In the genomic region with DNA sequence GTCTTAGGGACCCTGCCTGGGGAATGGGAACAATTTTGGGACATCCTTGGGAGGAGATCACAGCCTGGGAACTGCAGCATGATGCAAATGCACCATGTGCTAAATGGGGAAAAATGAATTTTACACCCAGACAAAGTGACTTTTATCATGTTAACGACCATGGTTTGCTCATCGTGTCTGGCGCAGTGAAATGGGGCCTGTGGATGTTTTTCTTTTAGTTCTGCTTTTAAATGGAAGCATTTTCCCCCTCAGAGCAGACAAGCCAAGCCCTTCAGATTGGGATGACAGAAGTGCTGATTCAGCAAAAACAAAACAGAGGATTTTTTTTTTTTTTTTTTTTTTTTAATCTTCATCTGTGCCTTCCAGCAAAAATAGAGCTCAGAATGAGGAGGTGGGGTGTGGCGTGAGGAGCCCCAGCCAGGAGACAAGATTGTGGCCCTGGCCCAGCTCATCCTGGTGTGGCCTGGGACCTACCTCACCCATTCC, we compare ENCODE assay signal across 25 cellular contexts. TPM values are rescaled to one million over a fixed set of nuclear protein-coding genes. Genes with fewer than 3 reads are reported as not detected.
A peak's percentile ranks its signal among the peaks of the same experiment; 100 is the strongest.
DNase-seq lines count a peak whose midpoint lies in the region; ATAC-seq, FAIRE-seq and TF ChIP-seq lines count a peak whose summit lies in the region.
"Had no signal": no experiment of that assay in that cellular context is flagged by ENCODE, and none has a peak within 500 bp of the region (broad histone marks: within the 10 kb centered on the region; RNA-seq: fewer than 3 reads in every experiment).

No MANE protein-coding gene starts in this region.

- CTCF ChIA-PET in K562 (lab: Yijun Ruan, JAX; ENCODE audit: low intra/inter-chr PET ratio), result interaction anchor here (1.1 to 1.4 kb wide), 2 partner anchors 25 to 99 kb away, joined by 3 read pairs; no protein-coding TSS in a partner anchor
- CTCF ChIA-PET in Caco-2 (lab: Charles Lee), result interaction anchor here (0.9 kb wide), 1 partner anchor 24 kb away, joined by 10 read pairs; no protein-coding TSS in a partner anchor

- intact Hi-C loops in K562 (cut with micrococcal nuclease), result no loop called here
- intact Hi-C loops in Caco-2 (cut with micrococcal nuclease; ENCODE audit: unreplicated experiment), result loop anchor here (2.0 kb wide), 1 partner anchor 33 kb away; no protein-coding TSS in a partner anchor

- no peaks in the 10 kb centered on the region for H3K9me3 ChIP-seq in BLaER1 treated with 17β-estradiol and CSF1 and Interleukin-3, amounts not matched to agents 10 nM and 100 nM (replicated peaks in 1 of 11)
- H3K9me3 ChIP-seq in K562 (replicated peaks; ENCODE audit: control insufficient read depth, insufficient read depth, low read depth, low read length) (no peaks in the 10 kb centered on the region), neural progenitor cell (ENCODE audit: low read depth) (no peaks in the 10 kb centered on the region), Caco-2 (no peaks in the 10 kb centered on the region), smooth muscle cell (replicated peaks; ENCODE audit: low read depth) (no peaks in the 10 kb centered on the region)
- H3K9me3 ChIP-seq: SJSA1 had no signal

- peaks cover 47% of the 10 kb centered on the region for H3K4me1 Mint-ChIP-seq in neural progenitor cell
- H3K4me1 Mint-ChIP-seq in Caco-2 (ENCODE audit: low read depth, unreplicated experiment), result no peaks in the 10 kb centered on the region

- TF ChIP-seq RAD21 in K562 (CRISPR knock-in tag; conservative IDR thresholded peaks at IDR 0.05 in 1 of 2, IDR thresholded peaks at IDR 0.05 in 1 of 2), result no peak

- BruUV-seq in K562 (replicated peaks; lab: Mats Ljungman, UMichigan) (no TSS peak), Caco-2 (replicated peaks; lab: Mats Ljungman, UMichigan) (no TSS peak)

- 12% methylated on average over 4 of the region's 4 CpGs for WGBS in K562 (ENCODE audit: insufficient coverage, low coverage, missing lambda C conversion rate)
- WGBS in smooth muscle cell (ENCODE audit: low lambda C conversion rate), result 72% methylated on average over 4 of the region's 4 CpGs

- H3K27me3 ChIP-seq in BLaER1 treated with 17β-estradiol and CSF1 and Interleukin-3, amounts not matched to agents 10 nM and 100 nM, result no peaks in the 10 kb centered on the region
- peaks cover 0 to 20% of the 10 kb centered on the region in 2 experiments; a peak in 2 of 5 replicates for H3K27me3 ChIP-seq in K562 (ENCODE audit: control insufficient read depth in 2 of 2, insufficient read depth in 2 of 2, low read length in 2 of 2)
- no peaks in the 10 kb centered on the region for H3K27me3 ChIP-seq in neural progenitor cell
- H3K27me3 ChIP-seq in Caco-2 (replicated peaks; ENCODE audit: control insufficient read depth, insufficient read depth, low read length), result no peaks in the 10 kb centered on the region; the same call in none of the 2 replicates
- H3K27me3 ChIP-seq in smooth muscle cell (ENCODE audit: low read depth), result no peaks in the 10 kb centered on the region

- TF ChIP-seq POLR2A in K562 (conservative IDR thresholded peaks at IDR 0.05), result no peak

- H3K9me1 ChIP-seq in K562 (ENCODE audit: control insufficient read depth, insufficient read depth, low read length), result no peaks in the 10 kb centered on the region

- no peak for ATAC-seq in K562
- ATAC-seq: HCT116 had no signal

- DNase-seq in NCI-H2171 treated with DMSO at 0.1 percent for 48 hours (lab: John Stamatoyannopoulos, UW) (peak; percentile 12), NCI-H2171 (lab: John Stamatoyannopoulos, UW) (no peak), K562 (ENCODE audit: extremely low read depth in 1 of 4, low spot score in 3 of 4) (no peak), neural progenitor cell (ENCODE audit: low spot score) (no peak), Caco-2 (no peak), smooth muscle cell (lab: John Stamatoyannopoulos, UW; ENCODE audit: unreplicated experiment) (no peak)
- DNase-seq: ACHN; CD4-positive, alpha-beta T cell; DMS53; GM23248; Karpas-422; NCI-H1105; NCI-H1436 treated with DMSO at 0.1 percent for 48 hours; NCI-H187 treated with DMSO at 0.1 percent for 48 hours; NCI-H2107; NCI-H526; NCI-H82; NK-92 treated with Interleukin-12 subunit alpha and Interleukin-12 subunit beta, amount 100 ng/mL, for 24 hours; Right ventricle myocardium superior; RPMI8226 had no signal

- H3K9ac ChIP-seq in BLaER1 treated with 17β-estradiol and CSF1 and Interleukin-3, amounts not matched to agents 10 nM and 100 nM, result no peak overlapping the region; a peak in 1 of 22 replicates
- H3K9ac ChIP-seq in K562 (ENCODE audit: insufficient read depth in 1 of 2, low read depth in 2 of 2, low read length in 2 of 2) (no peak overlapping the region), neural progenitor cell (no peak overlapping the region), smooth muscle cell (ENCODE audit: low read depth) (no peak overlapping the region)
- H3K9ac ChIP-seq: GM23248 had no signal

- peak overlapping the region in 9 of 11 experiments; percentile 87 to 98 (median 95); a peak in 18 of 22 replicates for H3K4me2 ChIP-seq in BLaER1 treated with 17β-estradiol and CSF1 and Interleukin-3, amounts not matched to agents 10 nM and 100 nM
- H3K4me2 ChIP-seq in K562 (ENCODE audit: insufficient read depth, low read length) (no peak overlapping the region), neural progenitor cell (peak overlapping the region; percentile 70), smooth muscle cell (no peak overlapping the region)

- no peak for TF ChIP-seq EP300 in K562 (IDR thresholded peaks at IDR 0.05; ENCODE audit: low read length)

- H3K27ac ChIP-seq in BLaER1 treated with 17β-estradiol and CSF1 and Interleukin-3, amounts not matched to agents 10 nM and 100 nM, result peak overlapping the region in 1 of 11 experiments; percentile 72; a peak in 1 of 22 replicates
- H3K27ac ChIP-seq in K562 (ENCODE audit: extremely low read depth, low read depth, low read length) (no peak overlapping the region), neural progenitor cell (no peak overlapping the region), smooth muscle cell (ENCODE audit: low read depth) (no peak overlapping the region)
- H3K27ac ChIP-seq: 22Rv1, GM23248, SJSA1 had no signal

- H3K36me3 ChIP-seq in BLaER1 treated with 17β-estradiol and CSF1 and Interleukin-3, amounts not matched to agents 10 nM and 100 nM, result no peaks in the 10 kb centered on the region
- H3K36me3 ChIP-seq in K562 (ENCODE audit: control insufficient read depth, insufficient read depth, low read length) (no peaks in the 10 kb centered on the region), neural progenitor cell (no peaks in the 10 kb centered on the region), Caco-2 (ENCODE audit: control insufficient read depth, insufficient read depth, low read length) (no peaks in the 10 kb centered on the region), smooth muscle cell (ENCODE audit: low read depth) (no peaks in the 10 kb centered on the region)
- H3K36me3 ChIP-seq: SJSA1 had no signal

- H3F3A ChIP-seq in neural progenitor cell (ENCODE audit: low read depth) (peaks cover 39% of the 10 kb centered on the region), smooth muscle cell (ENCODE audit: low read depth) (no peaks in the 10 kb centered on the region)

- no peaks in the 10 kb centered on the region for H3K79me2 ChIP-seq in K562 (ENCODE audit: control insufficient read depth, insufficient read depth, low read length)
- H3K79me2 ChIP-seq in neural progenitor cell (ENCODE audit: low read depth), result no peaks in the 10 kb centered on the region
- H3K79me2 ChIP-seq in smooth muscle cell (ENCODE audit: low read depth), result no peaks in the 10 kb centered on the region

- POLR2A ChIA-PET in K562 (lab: Yijun Ruan, JAX), result interaction anchor here (0.6 kb wide), 3 partner anchors 12 to 110 kb away, joined by 3 to 4 read pairs (median 4); no protein-coding TSS in a partner anchor
- POLR2A ChIA-PET in Caco-2 (lab: Charles Lee), result interaction anchor here (0.6 kb wide), 2 partner anchors 81 to 168 kb away, joined by 5 to 6 read pairs; no protein-coding TSS in a partner anchor

- H3K27me3 Mint-ChIP-seq in neural progenitor cell (ENCODE audit: insufficient read depth, low read depth), result peaks cover 14% of the 10 kb centered on the region
- H3K27me3 Mint-ChIP-seq in Caco-2 (ENCODE audit: insufficient read depth, unreplicated experiment), result peaks cover 11% of the 10 kb centered on the region
- H3K27me3 Mint-ChIP-seq: CD4-positive, alpha-beta T cell had no signal

- in situ Hi-C loops in K562 (cut with MboI), result no loop called here

- peaks cover 0 to 6% (median 0%) of the 10 kb centered on the region in 11 experiments; a peak in 2 of 22 replicates for H4K20me1 ChIP-seq in BLaER1 treated with 17β-estradiol and CSF1 and Interleukin-3, amounts not matched to agents 10 nM and 100 nM
- H4K20me1 ChIP-seq in K562 (replicated peaks; ENCODE audit: control insufficient read depth, insufficient read depth, low read length) (no peaks in the 10 kb centered on the region), neural progenitor cell (ENCODE audit: low read depth) (peaks cover 3% of the 10 kb centered on the region), smooth muscle cell (ENCODE audit: low read depth) (no peaks in the 10 kb centered on the region)

- TF ChIP-seq CTCF in K562 (IDR thresholded peaks at IDR 0.05 in 2 of 3, conservative IDR thresholded peaks at IDR 0.05 in 1 of 3; ENCODE audit: insufficient read depth in 2 of 3, low read depth in 1 of 3, low read length in 3 of 3) (no peak), neural progenitor cell (IDR thresholded peaks at IDR 0.05) (no peak), Caco-2 (IDR thresholded peaks at IDR 0.05; ENCODE audit: insufficient read depth in 1 of 2, low read depth in 1 of 2, low read length in 1 of 2, severe bottlenecking in 1 of 2, unreplicated experiment in 1 of 2) (no peak), smooth muscle cell (IDR thresholded peaks at IDR 0.05; ENCODE audit: borderline replicate concordance, insufficient read depth, poor library complexity, severe bottlenecking) (no peak)

- FAIRE-seq in K562 (lab: Jason Lieb, UNC), result no peak

- H3K36me3 Mint-ChIP-seq in neural progenitor cell, result no peaks in the 10 kb centered on the region
- no peaks in the 10 kb centered on the region for H3K36me3 Mint-ChIP-seq in Caco-2 (ENCODE audit: insufficient read depth, unreplicated experiment)

- H3K4me1 ChIP-seq in BLaER1 treated with 17β-estradiol and CSF1 and Interleukin-3, amounts not matched to agents 10 nM and 100 nM, result peaks cover 47 to 100% (median 95%) of the 10 kb centered on the region in 10 experiments
- H3K4me1 ChIP-seq in K562 (replicated peaks in 1 of 2; ENCODE audit: control insufficient read depth in 2 of 2, insufficient read depth in 2 of 2, low read length in 2 of 2) (peaks cover 0 to 12% of the 10 kb centered on the region in 2 experiments; a peak in 3 of 5 replicates), neural progenitor cell (peaks cover 49% of the 10 kb centered on the region), Caco-2 (0 out of 2 replicates have a peak, but pooled peaks cover 11% of the 10 kb centered on the region), smooth muscle cell (ENCODE audit: low read depth) (peaks cover 25% of the 10 kb centered on the region)
- H3K4me1 ChIP-seq: SJSA1 had no signal

- H2AFZ ChIP-seq in K562 (ENCODE audit: low read depth, low read length) (no peak overlapping the region), neural progenitor cell (replicated peaks) (no peak overlapping the region), smooth muscle cell (ENCODE audit: low read depth) (no peak overlapping the region)
- H2AFZ ChIP-seq: GM23248 had no signal

- H3K27ac Mint-ChIP-seq in neural progenitor cell, result no peak overlapping the region
- H3K27ac Mint-ChIP-seq in Caco-2 (ENCODE audit: unreplicated experiment), result no peak overlapping the region
- H3K27ac Mint-ChIP-seq: CD4-positive, alpha-beta T cell had no signal

- H3K9me3 Mint-ChIP-seq in neural progenitor cell (no peaks in the 10 kb centered on the region), Caco-2 (ENCODE audit: unreplicated experiment) (no peaks in the 10 kb centered on the region)
- H3K9me3 Mint-ChIP-seq: CD4-positive, alpha-beta T cell had no signal

- H3K4me3 Mint-ChIP-seq in neural progenitor cell (no peak overlapping the region), Caco-2 (ENCODE audit: unreplicated experiment) (no peak overlapping the region)
- H3K4me3 Mint-ChIP-seq: CD4-positive, alpha-beta T cell had no signal

- H3K4me3 ChIP-seq in BLaER1 treated with 17β-estradiol and CSF1 and Interleukin-3, amounts not matched to agents 10 nM and 100 nM, result no peak overlapping the region
- H3K4me3 ChIP-seq in K562, result no peak overlapping the region
- H3K4me3 ChIP-seq in neural progenitor cell, result no peak overlapping the region
- H3K4me3 ChIP-seq in Caco-2 (ENCODE audit: low read depth, low read length), result no peak overlapping the region
- H3K4me3 ChIP-seq in smooth muscle cell, result no peak overlapping the region
- H3K4me3 ChIP-seq: GM23248, SJSA1 had no signal

RNA-seq across cellular contexts. Expression of gene CACNA2D2, which starts 14.3 kb away (rescaled TPM):
- 0.76 and 1.4 TPM in 2 replicates for total RNA-seq in K562 (2011; cell fraction: chromatin; rRNA removed; ENCODE audit: low replicate concordance)
- 0.53 and 0.67 TPM in 2 replicates for total RNA-seq in K562 (2011; cell fraction: nucleolus; rRNA removed)
- total RNA-seq in K562 (2011; cell fraction: nucleoplasm; rRNA removed), result 0.66 and 1.4 TPM in 2 replicates
- 0.36 TPM in 1 of 2 replicates, not detected in the other for total RNA-seq in K562 (2014; rRNA removed)
- 0.15 TPM in 1 of 2 replicates, not detected in the other for total RNA-seq in K562 (2014; rRNA removed; fragmentation: Illumina TruSeq; extraction: Trizol)
- total RNA-seq in K562 (2015; rRNA removed; fragmentation: Illumina TruSeq; extraction: Trizol), result 0.08 and 0.11 TPM in 2 replicates
- 0.36 and 0.58 TPM in 2 replicates for total RNA-seq in K562 (2021)
- 0.32 and 0.61 TPM in 2 replicates for polyA plus RNA-seq in K562 (2011; rRNA removed)
- 0.77 and 0.79 TPM in 2 replicates for polyA plus RNA-seq in K562 (2011; cell fraction: cytosol; rRNA removed)
- 1.4 and 1.8 TPM in 2 replicates for polyA plus RNA-seq in K562 (2011; cell fraction: nucleus; rRNA removed)
- 0.26 and 0.40 TPM in 2 replicates for polyA plus RNA-seq in K562 (2012)
- 0.30 and 0.58 TPM in 2 replicates for polyA plus RNA-seq in K562 (2014; fragmentation: Illumina TruSeq; extraction: Trizol)
- polyA plus RNA-seq in K562 (2014; fragmentation: Nextera tagmentation; extraction: Ambion mirVana), result not detected
- polyA plus RNA-seq in K562 (2014; rRNA removed), result 0.27 and 0.57 TPM in 2 replicates
- 0.30 and 0.46 TPM in 2 replicates for polyA minus RNA-seq in K562 (2011; rRNA and poly(A)+ RNA removed)
- 0.19 and 0.36 TPM in 2 replicates for polyA minus RNA-seq in K562 (2011; cell fraction: cytosol; rRNA and poly(A)+ RNA removed)
- 0.27 and 0.33 TPM in 2 replicates for polyA minus RNA-seq in K562 (2011; cell fraction: nucleus; rRNA and poly(A)+ RNA removed)
- 4.3 and 9.5 TPM in 2 replicates for total RNA-seq in neural progenitor cell (ENCODE audit: low replicate concordance)
- 0.25 and 0.35 TPM in 2 replicates for total RNA-seq in Caco-2 (2022)
- total RNA-seq in smooth muscle cell, result 0.27 and 0.31 TPM in 2 replicates
- 0.51 and 0.58 TPM in 2 replicates for polyA plus RNA-seq in smooth muscle cell
- total RNA-seq: Daoy, GM23248, SJSA1 had no signal
- polyA plus RNA-seq: GM23248 had no signal

RNA-seq across cellular contexts. Expression of gene C3orf18, which starts 49.8 kb away (rescaled TPM):
- 1.4 and 3.5 TPM in 2 replicates for total RNA-seq in K562 (2011; cell fraction: chromatin; rRNA removed; ENCODE audit: low replicate concordance)
- 1.7 and 2.3 TPM in 2 replicates for total RNA-seq in K562 (2011; cell fraction: nucleolus; rRNA removed)
- total RNA-seq in K562 (2011; cell fraction: nucleoplasm; rRNA removed), result 1.2 and 1.4 TPM in 2 replicates
- total RNA-seq in K562 (2014; rRNA removed) (0.95 and 1.3 TPM in 2 replicates), K562 (2014; rRNA removed; fragmentation: Illumina TruSeq; extraction: Trizol) (0.83 and 1.1 TPM in 2 replicates), K562 (2015; rRNA removed; fragmentation: Illumina TruSeq; extraction: Trizol) (0.94 and 1.4 TPM in 2 replicates), K562 (2021) (0.65 and 2.0 TPM in 2 replicates), neural progenitor cell (ENCODE audit: low replicate concordance) (8.5 and 15.6 TPM in 2 replicates), Caco-2 (2022) (1.6 and 2.1 TPM in 2 replicates), smooth muscle cell (6.6 and 8.7 TPM in 2 replicates)
- polyA plus RNA-seq in K562 (2011; rRNA removed) (2.3 and 3.9 TPM in 2 replicates), K562 (2014; fragmentation: Illumina TruSeq; extraction: Trizol) (0.91 and 1.5 TPM in 2 replicates), K562 (2014; fragmentation: Nextera tagmentation; extraction: Ambion mirVana) (under 1 TPM; 0.01 to 0.14 TPM), K562 (2014; rRNA removed) (0.38 and 0.82 TPM in 2 replicates), smooth muscle cell (18.9 and 20.0 TPM in 2 replicates)
- polyA plus RNA-seq in K562 (2011; cell fraction: cytosol; rRNA removed), result 4.6 and 5.2 TPM in 2 replicates
- 5.5 and 6.0 TPM in 2 replicates for polyA plus RNA-seq in K562 (2011; cell fraction: nucleus; rRNA removed)
- polyA plus RNA-seq in K562 (2012), result 1.7 and 2.7 TPM in 2 replicates
- polyA minus RNA-seq in K562 (2011; rRNA and poly(A)+ RNA removed), result 1.6 and 1.9 TPM in 2 replicates
- 0.73 and 2.0 TPM in 2 replicates for polyA minus RNA-seq in K562 (2011; cell fraction: cytosol; rRNA and poly(A)+ RNA removed)
- polyA minus RNA-seq in K562 (2011; cell fraction: nucleus; rRNA and poly(A)+ RNA removed), result 1.1 and 1.4 TPM in 2 replicates

RNA-seq across cellular contexts. Expression of gene HEMK1, which starts 51.6 kb away (rescaled TPM):
- 44.0 and 89.1 TPM in 2 replicates for total RNA-seq in K562 (2011; cell fraction: chromatin; rRNA removed; ENCODE audit: low replicate concordance)
- 41.2 and 43.2 TPM in 2 replicates for total RNA-seq in K562 (2011; cell fraction: nucleolus; rRNA removed)
- 47.0 and 67.9 TPM in 2 replicates for total RNA-seq in K562 (2011; cell fraction: nucleoplasm; rRNA removed)
- total RNA-seq in K562 (2014; rRNA removed), result 8.0 and 13.7 TPM in 2 replicates
- 8.0 and 10.9 TPM in 2 replicates for total RNA-seq in K562 (2014; rRNA removed; fragmentation: Illumina TruSeq; extraction: Trizol)
- 9.7 and 11.4 TPM in 2 replicates for total RNA-seq in K562 (2015; rRNA removed; fragmentation: Illumina TruSeq; extraction: Trizol)
- 15.9 and 16.8 TPM in 2 replicates for total RNA-seq in K562 (2021)
- 12.1 and 13.5 TPM in 2 replicates for polyA plus RNA-seq in K562 (2011; rRNA removed)
- polyA plus RNA-seq in K562 (2011; cell fraction: cytosol; rRNA removed), result 12.1 and 20.2 TPM in 2 replicates
- 58.3 and 71.6 TPM in 2 replicates for polyA plus RNA-seq in K562 (2011; cell fraction: nucleus; rRNA removed)
- polyA plus RNA-seq in K562 (2012), result 11.0 and 19.9 TPM in 2 replicates
- 12.3 and 13.2 TPM in 2 replicates for polyA plus RNA-seq in K562 (2014; fragmentation: Illumina TruSeq; extraction: Trizol)
- 1 to 10 TPM; 2.0 to 5.2 TPM for polyA plus RNA-seq in K562 (2014; fragmentation: Nextera tagmentation; extraction: Ambion mirVana)
- polyA plus RNA-seq in K562 (2014; rRNA removed), result 13.9 and 17.8 TPM in 2 replicates
- 8.5 and 8.9 TPM in 2 replicates for polyA minus RNA-seq in K562 (2011; rRNA and poly(A)+ RNA removed)
- polyA minus RNA-seq in K562 (2011; cell fraction: cytosol; rRNA and poly(A)+ RNA removed), result 4.0 and 4.7 TPM in 2 replicates
- 19.1 and 28.0 TPM in 2 replicates for polyA minus RNA-seq in K562 (2011; cell fraction: nucleus; rRNA and poly(A)+ RNA removed)
- total RNA-seq in neural progenitor cell (ENCODE audit: low replicate concordance), result 9.3 and 20.8 TPM in 2 replicates
- 12.6 and 14.3 TPM in 2 replicates for total RNA-seq in Caco-2 (2022)
- total RNA-seq in smooth muscle cell, result 6.5 and 15.3 TPM in 2 replicates
- polyA plus RNA-seq in smooth muscle cell, result 26.4 and 28.3 TPM in 2 replicates

Comparison
In these comparisons a context has a peak if more than half of its experiments do, and no peak if none do; other contexts are left out.
1. H3K4me2 ChIP-seq: peak in BLaER1 treated with 17β-estradiol and CSF1 and Interleukin-3, amounts not matched to agents 10 nM and 100 nM (9 of 11) and neural progenitor cell (single experiment); none in K562 (single experiment) and smooth muscle cell (single experiment).